ENCODE assay signal across 1 cellular context in genomic region chr20:62529916-62530642, GRCh38.
TF ChIP-seq lines count a peak whose summit lies in the region.

No MANE protein-coding gene starts in this region.

TF ChIP-seq in WTC11, 78 proteins besides CTCF, POLR2A, EP300 and RAD21:
- TF ChIP-seq USF1 (CRISPR knock-in tag; IDR thresholded peaks at IDR 0.05), result no peak
- no peak for TF ChIP-seq NR2C2 (CRISPR knock-in tag; IDR thresholded peaks at IDR 0.05)
- TF ChIP-seq HMGXB4 (CRISPR knock-in tag; IDR thresholded peaks at IDR 0.05), result no peak
- TF ChIP-seq NFATC4 (CRISPR knock-in tag; IDR thresholded peaks at IDR 0.05), result no peak
- TF ChIP-seq ZNF416 (CRISPR knock-in tag; IDR thresholded peaks at IDR 0.05), result no peak
- TF ChIP-seq CDX4 (CRISPR knock-in tag; IDR thresholded peaks at IDR 0.05; ENCODE audit: borderline replicate concordance), result no peak
- TF ChIP-seq FOXP1 (CRISPR knock-in tag; IDR thresholded peaks at IDR 0.05; ENCODE audit: borderline replicate concordance), result no peak
- TF ChIP-seq ZNF219 (CRISPR knock-in tag; IDR thresholded peaks at IDR 0.05; ENCODE audit: borderline replicate concordance), result no peak
- no peak for TF ChIP-seq TEAD4 (CRISPR knock-in tag; IDR thresholded peaks at IDR 0.05)
- TF ChIP-seq, protein P1, sequence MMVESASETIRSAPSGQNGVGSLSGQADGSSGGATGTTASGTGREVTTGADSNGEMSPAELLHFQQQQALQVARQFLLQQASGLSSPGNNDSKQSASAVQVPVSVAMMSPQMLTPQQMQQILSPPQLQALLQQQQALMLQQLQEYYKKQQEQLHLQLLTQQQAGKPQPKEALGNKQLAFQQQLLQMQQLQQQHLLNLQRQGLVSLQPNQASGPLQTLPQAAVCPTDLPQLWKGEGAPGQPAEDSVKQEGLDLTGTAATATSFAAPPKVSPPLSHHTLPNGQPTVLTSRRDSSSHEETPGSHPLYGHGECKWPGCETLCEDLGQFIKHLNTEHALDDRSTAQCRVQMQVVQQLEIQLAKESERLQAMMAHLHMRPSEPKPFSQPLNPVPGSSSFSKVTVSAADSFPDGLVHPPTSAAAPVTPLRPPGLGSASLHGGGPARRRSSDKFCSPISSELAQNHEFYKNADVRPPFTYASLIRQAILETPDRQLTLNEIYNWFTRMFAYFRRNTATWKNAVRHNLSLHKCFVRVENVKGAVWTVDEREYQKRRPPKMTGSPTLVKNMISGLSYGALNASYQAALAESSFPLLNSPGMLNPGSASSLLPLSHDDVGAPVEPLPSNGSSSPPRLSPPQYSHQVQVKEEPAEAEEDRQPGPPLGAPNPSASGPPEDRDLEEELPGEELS (CRISPR knock-in tag; IDR thresholded peaks at IDR 0.05), result no peak
- no peak for TF ChIP-seq FOXK1 (CRISPR knock-in tag; IDR thresholded peaks at IDR 0.05)
- no peak for TF ChIP-seq RORB (CRISPR knock-in tag; IDR thresholded peaks at IDR 0.05)
- no peak for TF ChIP-seq ZNF425 (CRISPR knock-in tag; conservative IDR thresholded peaks at IDR 0.05)
- no peak for TF ChIP-seq SMAD4 (CRISPR knock-in tag; IDR thresholded peaks at IDR 0.05)
- no peak for TF ChIP-seq NR3C1 (CRISPR knock-in tag; conservative IDR thresholded peaks at IDR 0.05; ENCODE audit: low read depth)
- no peak for TF ChIP-seq ELF4 (CRISPR knock-in tag; IDR thresholded peaks at IDR 0.05; ENCODE audit: low read depth)
- no peak for TF ChIP-seq ZNF138 (CRISPR knock-in tag; conservative IDR thresholded peaks at IDR 0.05)
TF ChIP-seq in WTC11: peak in this region for 0.
